Comparison of ENCODE assay signal across 15 cellular contexts in the genomic region with DNA sequence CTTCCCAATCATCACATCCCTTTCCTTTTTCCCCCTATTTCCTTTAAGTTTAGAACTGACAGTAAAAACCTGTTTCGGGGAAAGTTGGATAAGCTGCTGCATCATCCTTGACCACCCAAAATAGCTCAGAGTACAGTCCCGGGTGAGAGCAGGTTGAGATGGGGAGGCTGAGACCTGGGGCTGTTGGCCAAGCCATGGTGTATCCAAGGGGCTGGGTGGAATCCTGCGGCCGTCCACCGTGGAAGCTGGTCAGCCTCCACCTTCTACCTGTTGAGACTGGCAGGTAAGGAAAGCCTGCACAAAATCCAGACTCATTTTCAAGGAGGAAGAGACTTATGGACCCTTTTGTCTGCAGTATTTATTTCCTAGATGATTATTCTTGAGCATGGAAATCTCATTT.
A peak's percentile ranks its signal among the peaks of the same experiment; 100 is the strongest.
DNase-seq lines count a peak whose midpoint lies in the region; TF ChIP-seq lines count a peak whose summit lies in the region.
"Had no signal": no experiment of that assay in that cellular context is flagged by ENCODE, and none has a peak within 500 bp of the region (broad histone marks: within the 10 kb centered on the region; RNA-seq: fewer than 3 reads in every experiment).

No MANE protein-coding gene starts in this region.

- no peak overlapping the region for H4K8ac ChIP-seq in mesendoderm (ENCODE audit: low read depth, low read length)

- no peaks in the 10 kb centered on the region for H3K27me3 ChIP-seq in H7 (ENCODE audit: control insufficient read depth, insufficient read depth, low read length)
- no peaks in the 10 kb centered on the region for H3K27me3 ChIP-seq in spleen (replicated peaks in 1 of 7)
- H3K27me3 ChIP-seq in mesendoderm (ENCODE audit: insufficient read depth, low read length, poor library complexity), result no peaks in the 10 kb centered on the region
- H3K27me3 ChIP-seq: BLaER1 had no signal

- no peak overlapping the region for H2BK120ac ChIP-seq in mesendoderm (ENCODE audit: low read depth, low read length)

- no peak for TF ChIP-seq POLR2A in spleen (IDR thresholded peaks at IDR 0.05)

- no peaks in the 10 kb centered on the region for H3K79me2 ChIP-seq in mesendoderm (ENCODE audit: control insufficient read depth, insufficient read depth, low read length)

- no peak overlapping the region for H3K56ac ChIP-seq in mesendoderm (ENCODE audit: low read length)

- no peak overlapping the region for H2BK5ac ChIP-seq in mesendoderm (ENCODE audit: low read length)

- H3K23ac ChIP-seq in mesendoderm (ENCODE audit: low read length), result no peak overlapping the region

- peak; percentile 20 for DNase-seq in activated CD8-positive, alpha-beta memory T cell treated with anti-CD3 and anti-CD28 coated beads, Interleukin-2, amount 50 U/mL, for 48 hours
- DNase-seq in activated CD8-positive, alpha-beta memory T cell treated with anti-CD3 and anti-CD28 coated beads for 24 hours, result no peak
- DNase-seq in H7, result peak; percentile 4
- DNase-seq in ecto neural progenitor cell (ENCODE audit: low spot score), result peak; percentile 26
- DNase-seq in spleen, result no peak
- DNase-seq in mesendoderm, result no peak
- DNase-seq in foreskin melanocyte, result no peak
- DNase-seq in ureter (ENCODE audit: low spot score), result no peak
- DNase-seq: 8988T; CD4-positive, alpha-beta memory T cell; DMS153; DMS79; GDM1 had no signal

- H3K4ac ChIP-seq in mesendoderm (ENCODE audit: low read depth, low read length), result no peak overlapping the region

- TF ChIP-seq CTCF in spleen (IDR thresholded peaks at IDR 0.05 in 8 of 11, conservative IDR thresholded peaks at IDR 0.05 in 3 of 11), result no peak

- H3K4me3 ChIP-seq in H7 (ENCODE audit: insufficient read depth, low read depth, low read length) (no peak overlapping the region), spleen (no peak overlapping the region), mesendoderm (ENCODE audit: low read length) (no peak overlapping the region)
- H3K4me3 ChIP-seq: BLaER1, HAP-1 had no signal

- no peak overlapping the region for H3K4me2 ChIP-seq in mesendoderm (ENCODE audit: low read length)
- H3K4me2 ChIP-seq: BLaER1 had no signal

- H2AK5ac ChIP-seq in mesendoderm (ENCODE audit: low read length), result no peak overlapping the region

- WGBS in spleen, 5 donors, result 75 to 89% (median 81%) methylated on average over 5 of the region's 5 CpGs
- no CpG with 5 or more reads among the region's 5 CpGs for WGBS in mesendoderm (ENCODE audit: extremely low coverage, insufficient coverage, low lambda C conversion rate)

- H3K79me1 ChIP-seq in mesendoderm (ENCODE audit: low read length), result no peaks in the 10 kb centered on the region

- peaks cover 0 to 17% (median 0%) of the 10 kb centered on the region in 6 donors for H3K4me1 ChIP-seq in spleen
- peaks cover 26% of the 10 kb centered on the region for H3K4me1 ChIP-seq in mesendoderm (ENCODE audit: control insufficient read depth, low read depth, low read length)
- H3K4me1 ChIP-seq: BLaER1 had no signal

- no peak overlapping the region for H4K5ac ChIP-seq in mesendoderm (ENCODE audit: low read length)

- H3K9me3 ChIP-seq in spleen, result no peaks in the 10 kb centered on the region
- H3K9me3 ChIP-seq: BLaER1, HAP-1 had no signal

- H2BK15ac ChIP-seq in mesendoderm (replicated peaks; ENCODE audit: low read depth), result no peak overlapping the region

- H3K36me3 ChIP-seq in H7 (replicated peaks; ENCODE audit: control insufficient read depth, insufficient read depth, low read length) (no peaks in the 10 kb centered on the region), spleen (peaks cover 0 to 6% (median 0%) of the 10 kb centered on the region in 6 donors), mesendoderm (ENCODE audit: control insufficient read depth, insufficient read depth, low read length) (no peaks in the 10 kb centered on the region)
- H3K36me3 ChIP-seq: BLaER1, HAP-1 had no signal

- H3K18ac ChIP-seq in mesendoderm (ENCODE audit: low read length), result no peak overlapping the region

- peak overlapping the region in 5 of 8 donors; percentile 22 to 66 (median 57) for H3K27ac ChIP-seq in spleen
- H3K27ac ChIP-seq in mesendoderm (ENCODE audit: low read depth, low read length), result no peak overlapping the region
- H3K27ac ChIP-seq: BLaER1 had no signal

- intact Hi-C loops in spleen (cut with DNase I; ENCODE audit: low total_unique reads), result no loop called here

- H3K9ac ChIP-seq in mesendoderm (ENCODE audit: low read length), result no peak overlapping the region
- H3K9ac ChIP-seq: BLaER1 had no signal

Comparison
In these comparisons a context has a peak if more than half of its experiments do, and no peak if none do; other contexts are left out.
1. DNase-seq: peak in activated CD8-positive, alpha-beta memory T cell treated with anti-CD3 and anti-CD28 coated beads, Interleukin-2, amount 50 U/mL, for 48 hours (single experiment), H7 (single experiment) and ecto neural progenitor cell (single experiment); none in activated CD8-positive, alpha-beta memory T cell treated with anti-CD3 and anti-CD28 coated beads for 24 hours (single experiment), spleen (single experiment), mesendoderm (single experiment), foreskin melanocyte (single experiment) and ureter (single experiment).